8 cellular contexts compared by ENCODE assay signal in genomic region chrX:41085105-41085882, GRCh38. TPM values are rescaled to one million over a fixed set of nuclear protein-coding genes. Genes with fewer than 3 reads are reported as not detected.
DNase-seq lines count a peak whose midpoint lies in the region; ATAC-seq and TF ChIP-seq lines count a peak whose summit lies in the region.

TSS of gene USP9X (plus strand) at chrX:41085445. CDS start at chrX:41123629, 38,184 bp downstream.

- H3K4me3 ChIP-seq in DOHH2 (ENCODE audit: low read length) (peak within 1 kb of the TSS; percentile 94), fibroblast of the aortic adventitia (ENCODE audit: low read depth, low read length) (peak within 1 kb of the TSS; percentile 88), neural cell (ENCODE audit: low read length) (peak within 1 kb of the TSS; percentile 85)

- peak within 1 kb of the TSS; percentile 98 for H3K27ac ChIP-seq in DOHH2 (ENCODE audit: low read depth, low read length)
- peak within 1 kb of the TSS; percentile 94 for H3K27ac ChIP-seq in KOPT-K1 (ENCODE audit: low read depth, low read length, poor library complexity, severe bottlenecking)
- peak within 1 kb of the TSS; percentile 99 for H3K27ac ChIP-seq in neural cell (ENCODE audit: low read length)

- H3K4me3 Mint-ChIP-seq in stimulated activated naive CD8-positive, alpha-beta T cell treated with anti-CD3 and anti-CD28 coated beads, Interleukin-15, amount 100 ng/mL, for 72 hours = peak within 1 kb of the TSS; percentile 88 to 95

- H3K9me2 ChIP-seq in DOHH2 (replicated peaks; ENCODE audit: control insufficient read depth, low read length) (no peaks in the 10 kb centered on the region), neural cell (ENCODE audit: insufficient read depth, low read length) (no peaks in the 10 kb centered on the region)

- peaks cover 9% of the 10 kb centered on the region for H3K4me1 Mint-ChIP-seq in stimulated activated naive CD8-positive, alpha-beta T cell treated with anti-CD3 and anti-CD28 coated beads, Interleukin-15, amount 100 ng/mL, for 72 hours

- no peaks in the 10 kb centered on the region for H3K9me3 Mint-ChIP-seq in stimulated activated naive CD8-positive, alpha-beta T cell treated with anti-CD3 and anti-CD28 coated beads, Interleukin-15, amount 100 ng/mL, for 72 hours

- H3K9ac ChIP-seq in neural cell (ENCODE audit: low read length) = peak within 1 kb of the TSS; percentile 94

- H2AFZ ChIP-seq in neural cell (ENCODE audit: low read depth, low read length) = peak within 1 kb of the TSS; percentile 51

- no peaks in the 10 kb centered on the region for H3K9me3 ChIP-seq in DOHH2 (ENCODE audit: control insufficient read depth, insufficient read depth, low read length)
- no peaks in the 10 kb centered on the region for H3K9me3 ChIP-seq in KOPT-K1 (ENCODE audit: insufficient read depth, low read length, poor library complexity, severe bottlenecking)
- no peaks in the 10 kb centered on the region for H3K9me3 ChIP-seq in neural cell (ENCODE audit: low read length)

- TF ChIP-seq CTCF in DOHH2 (IDR thresholded peaks at IDR 0.05; ENCODE audit: low read depth, low read length, poor library complexity, severe bottlenecking) (no peak), fibroblast of the aortic adventitia (IDR thresholded peaks at IDR 0.05; ENCODE audit: insufficient read depth, low read length) (no peak), neural cell (IDR thresholded peaks at IDR 0.05; ENCODE audit: poor library complexity, severe bottlenecking) (no peak)

- H3K27me3 ChIP-seq in DOHH2 (ENCODE audit: control insufficient read depth, low read length) = no peaks in the 10 kb centered on the region
- H3K27me3 ChIP-seq in neural cell (ENCODE audit: insufficient read depth, low read depth, low read length) = no peaks in the 10 kb centered on the region

- H3K79me2 ChIP-seq in DOHH2 (ENCODE audit: control insufficient read depth, low read length) = peaks cover 55% of the 10 kb centered on the region
- H3K79me2 ChIP-seq in neural cell (replicated peaks; ENCODE audit: insufficient read depth, low read length) = peaks cover 39% of the 10 kb centered on the region

- DNase-seq in SHP77 (lab: John Stamatoyannopoulos, UW) (peak; percentile 47 to 51), fibroblast of the aortic adventitia (ENCODE audit: low read depth) (peak; percentile 90)
- peak; percentile 79 for DNase-seq in activated effector memory CD4-positive, alpha-beta T cell treated with Interleukin-2 at 50 U/mL for 16 hours
- DNase-seq in stimulated activated naive CD8-positive, alpha-beta T cell treated with anti-CD3 and anti-CD28 coated beads, Interleukin-15, amount 100 ng/mL, for 72 hours = peak; percentile 83 to 90

- H3K27me3 Mint-ChIP-seq in stimulated activated naive CD8-positive, alpha-beta T cell treated with anti-CD3 and anti-CD28 coated beads, Interleukin-15, amount 100 ng/mL, for 72 hours = no peaks in the 10 kb centered on the region

- H3K27ac Mint-ChIP-seq in stimulated activated naive CD8-positive, alpha-beta T cell treated with anti-CD3 and anti-CD28 coated beads, Interleukin-15, amount 100 ng/mL, for 72 hours = peak within 1 kb of the TSS; percentile 99 to 100

- H4K20me1 ChIP-seq in DOHH2 (ENCODE audit: control insufficient read depth, insufficient read depth, low read depth, low read length) (0 out of 2 replicates have a peak, but pooled peaks cover 3% of the 10 kb centered on the region), neural cell (ENCODE audit: insufficient read depth) (no peaks in the 10 kb centered on the region)

- no peak for TF ChIP-seq EP300 in neural cell (conservative IDR thresholded peaks at IDR 0.05; ENCODE audit: poor library complexity, severe bottlenecking)

- H3K36me3 ChIP-seq in DOHH2 (ENCODE audit: control insufficient read depth, low read length) (peaks cover 31% of the 10 kb centered on the region), KOPT-K1 (ENCODE audit: insufficient read depth, low read length) (0 out of 2 replicates have a peak, but pooled peaks cover under 1% of the 10 kb centered on the region), neural cell (ENCODE audit: insufficient read depth, low read length) (no peaks in the 10 kb centered on the region)

- no peak for TF ChIP-seq RAD21 in neural cell (conservative IDR thresholded peaks at IDR 0.05)

- peaks cover 56% of the 10 kb centered on the region for H3K4me1 ChIP-seq in DOHH2 (ENCODE audit: control insufficient read depth, low read length)

- peak within 1 kb of the TSS; percentile 90 for H3K4me2 ChIP-seq in DOHH2 (ENCODE audit: low read length)
- H3K4me2 ChIP-seq in neural cell (ENCODE audit: low read length) = no peak within 1 kb of the TSS

- H3F3A ChIP-seq in DOHH2 (ENCODE audit: control insufficient read depth, insufficient read depth) (no peaks in the 10 kb centered on the region), neural cell (ENCODE audit: insufficient read depth, low read length, poor library complexity, severe bottlenecking) (no peaks in the 10 kb centered on the region)

- peak; percentile 57 for ATAC-seq in GM21786 (IDR thresholded peaks at IDR 0.05; ENCODE audit: unreplicated experiment)
- peak; percentile 81 for ATAC-seq in stimulated activated naive CD8-positive, alpha-beta T cell treated with anti-CD3 and anti-CD28 coated beads, Interleukin-15, amount 100 ng/mL, for 72 hours

TF ChIP-seq in neural cell, 6 proteins besides CTCF, POLR2A, EP300 and RAD21:
- TF ChIP-seq EZH2 (IDR thresholded peaks at IDR 0.05; ENCODE audit: borderline replicate concordance, insufficient read depth, low read length, poor library complexity, severe bottlenecking) (no peak), POLR2AphosphoS5 (IDR thresholded peaks at IDR 0.05) (peak; percentile 69), REST (IDR thresholded peaks at IDR 0.05; ENCODE audit: borderline replicate concordance) (no peak), MXI1 (conservative IDR thresholded peaks at IDR 0.05; ENCODE audit: poor library complexity, severe bottlenecking) (no peak), TAF1 (IDR thresholded peaks at IDR 0.05; ENCODE audit: low read depth) (peak; percentile 17), SMC3 (conservative IDR thresholded peaks at IDR 0.05; ENCODE audit: poor library complexity) (no peak)

RNA-seq across cellular contexts. Expression of gene USP9X, which starts in this region (rescaled TPM):
- total RNA-seq in fibroblast of the aortic adventitia (ENCODE audit: low replicate concordance) = 99.1 and 102 TPM in 2 replicates
- 33.9 and 36.1 TPM in 2 replicates for polyA plus RNA-seq in neural cell
- 158 and 176 TPM in 2 replicates for polyA minus RNA-seq in neural cell

Comparison
In these comparisons a context has a peak if more than half of its experiments do, and no peak if none do; other contexts are left out.
1. Peak in every context shown above with its lines: DNase-seq, ATAC-seq, H3K4me3 ChIP-seq and H3K27ac ChIP-seq.